Comparison of ENCODE assay signal across 19 cellular contexts in the genomic region with DNA sequence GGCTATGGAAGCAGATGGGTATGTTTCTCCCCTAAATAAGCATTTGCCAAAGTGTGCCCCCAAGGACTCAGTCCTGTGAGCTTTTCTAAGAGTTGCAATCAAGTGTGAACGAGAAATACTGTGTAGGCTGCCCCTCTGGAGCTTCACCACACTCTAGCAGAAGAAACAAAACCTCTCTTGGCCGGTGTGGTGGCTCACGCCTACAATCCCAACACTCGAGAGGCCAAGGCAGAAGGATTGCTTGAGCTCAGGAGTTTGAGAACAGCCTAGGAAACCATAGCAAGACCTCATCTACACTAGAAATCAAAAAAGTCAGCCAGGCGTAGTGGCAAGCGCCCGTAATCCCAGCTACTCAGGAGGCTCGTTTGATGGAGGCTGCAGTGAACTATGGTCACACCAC. TPM values are rescaled to one million over a fixed set of nuclear protein-coding genes. Genes with fewer than 3 reads are reported as not detected.
A peak's percentile ranks its signal among the peaks of the same experiment; 100 is the strongest.
DNase-seq lines count a peak whose midpoint lies in the region; ATAC-seq, FAIRE-seq and TF ChIP-seq lines count a peak whose summit lies in the region.
"Had no signal": no experiment of that assay in that cellular context is flagged by ENCODE, and none has a peak within 500 bp of the region (broad histone marks: within the 10 kb centered on the region; RNA-seq: fewer than 3 reads in every experiment).

No MANE protein-coding gene starts in this region.

- H3K27me3 ChIP-seq in A673 (replicated peaks; ENCODE audit: insufficient read depth, low read depth, low read length, poor library complexity): no peaks in the 10 kb centered on the region
- no peaks in the 10 kb centered on the region for H3K27me3 ChIP-seq in pancreas
- H3K27me3 ChIP-seq: sigmoid colon had no signal

- intact Hi-C loops in A673 (cut with micrococcal nuclease; ENCODE audit: unreplicated experiment): no loop called here
- intact Hi-C loops in MCF 10A (cut with micrococcal nuclease): no loop called here
- intact Hi-C loops in pancreas (cut with DNase I): no loop called here

- H3K9me3 ChIP-seq in A673 (ENCODE audit: low read depth, low read length, poor library complexity, severe bottlenecking) (no peaks in the 10 kb centered on the region), KOPT-K1 (ENCODE audit: insufficient read depth, low read length, poor library complexity, severe bottlenecking) (peaks cover 6% of the 10 kb centered on the region), pancreas (no peaks in the 10 kb centered on the region)
- H3K9me3 ChIP-seq: Caco-2, sigmoid colon had no signal

- H3K27ac Mint-ChIP-seq in MCF 10A (ENCODE audit: low read depth, unreplicated experiment): peak overlapping the region; percentile 99

- peak overlapping the region; percentile 72 for H3K27ac ChIP-seq in A673 (ENCODE audit: low read depth, low read length, poor library complexity, severe bottlenecking)
- peak overlapping the region; percentile 6 for H3K27ac ChIP-seq in KOPT-K1 (ENCODE audit: low read depth, low read length, poor library complexity, severe bottlenecking)
- peak overlapping the region in 3 of 4 donors; percentile 2 to 96 (median 94) for H3K27ac ChIP-seq in pancreas

- no peak overlapping the region for H3K4me3 Mint-ChIP-seq in MCF 10A (ENCODE audit: unreplicated experiment)

- FAIRE-seq in pancreas (lab: Jason Lieb, UNC): no peak
- FAIRE-seq: GM12892, urothelium cell line had no signal

- peaks cover 15% of the 10 kb centered on the region for H3K36me3 Mint-ChIP-seq in MCF 10A (ENCODE audit: insufficient read depth, unreplicated experiment)

- no peaks in the 10 kb centered on the region for H3K9me3 Mint-ChIP-seq in MCF 10A (ENCODE audit: unreplicated experiment)

- POLR2A ChIA-PET in A673 (lab: Charles Lee; ENCODE audit: low non-redundant PET): no interaction called here
- POLR2A ChIA-PET in MCF 10A (lab: Yijun Ruan, JAX): interaction anchor here (1.1 to 14.8 kb wide), 9 partner anchors 10 to 80 kb away, joined by 3 to 240 read pairs (median 10); partner anchors contain the start of genes ABCB9, HIP1R and VPS37B

- ATAC-seq in pancreas: no peak
- ATAC-seq in GM18868 (IDR thresholded peaks at IDR 0.05; ENCODE audit: unreplicated experiment): no peak

- H3K4me1 Mint-ChIP-seq in MCF 10A (ENCODE audit: insufficient read depth, unreplicated experiment): peaks cover 34% of the 10 kb centered on the region

- TF ChIP-seq CTCF in A673 (conservative IDR thresholded peaks at IDR 0.05; ENCODE audit: low read depth, low read length): no peak
- TF ChIP-seq CTCF in MCF 10A (IDR thresholded peaks at IDR 0.05; ENCODE audit: unreplicated experiment): no peak
- no peak for TF ChIP-seq CTCF in pancreas (IDR thresholded peaks at IDR 0.05)

- CTCF ChIA-PET in A673 (lab: Charles Lee) (no interaction called here), MCF 10A (lab: Yijun Ruan, JAX) (interaction anchor here (0.7 kb wide), 1 partner anchor 8 kb away, joined by 3 read pairs; no protein-coding TSS in a partner anchor)

- BruUV-seq in A673 (replicated peaks; lab: Mats Ljungman, UMichigan): no TSS peak
- BruUV-seq in MCF 10A (replicated peaks; lab: Mats Ljungman, UMichigan): no TSS peak

- no peaks in the 10 kb centered on the region for H3K36me3 ChIP-seq in A673 (ENCODE audit: insufficient read depth, low read length, poor library complexity, severe bottlenecking)
- H3K36me3 ChIP-seq in KOPT-K1 (ENCODE audit: insufficient read depth, low read length): no peaks in the 10 kb centered on the region
- H3K36me3 ChIP-seq in pancreas: no peaks in the 10 kb centered on the region
- H3K36me3 ChIP-seq: sigmoid colon had no signal

- no peak overlapping the region for H3K4me3 ChIP-seq in A673 (ENCODE audit: low read depth, low read length, poor library complexity, severe bottlenecking)
- H3K4me3 ChIP-seq in pancreas: no peak overlapping the region
- H3K4me3 ChIP-seq: sigmoid colon had no signal

- H3K4me1 ChIP-seq in A673 (ENCODE audit: insufficient read depth, low read length, poor library complexity, severe bottlenecking) (peaks cover 50% of the 10 kb centered on the region), pancreas (peaks cover 32 to 62% (median 58%) of the 10 kb centered on the region in 3 donors)

- no peak for DNase-seq in A673 (ENCODE audit: low spot score)
- no peak for DNase-seq in MCF 10A (ENCODE audit: unreplicated experiment)
- no peak for DNase-seq in pancreas
- DNase-seq in OCI-M1 (lab: John Stamatoyannopoulos, UW): no peak
- DNase-seq in NAMALWA (ENCODE audit: low spot score): no peak
- DNase-seq in DMS79 treated with DMSO at 0.1 percent for 48 hours (lab: John Stamatoyannopoulos, UW): no peak
- DNase-seq: activated CD4-positive, alpha-beta T cell treated with anti-CD3 and anti-CD28 coated beads, Interleukin-2, amount 50 U/mL, for 48 hours; activated T-cell treated with anti-CD3 and anti-CD28 coated beads, Interleukin-2, amount 50 U/mL, for 24 hours; Caco-2; effector memory CD4-positive, alpha-beta T cell; GOT3; NCI-H2029; NCI-H524; sigmoid colon; stimulated activated CD4-positive, alpha-beta T cell treated with anti-CD3 and anti-CD28 coated beads, Interleukin-4, amount 100 ng/mL, for 24 hours had no signal

- no peaks in the 10 kb centered on the region for H3K27me3 Mint-ChIP-seq in MCF 10A (ENCODE audit: insufficient read depth, unreplicated experiment)

- 94% methylated on average over 8 of the region's 8 CpGs for WGBS in pancreas, 2 donors

RNA-seq across cellular contexts. Expression of gene VPS37B, which starts 9.8 kb away (rescaled TPM):
- total RNA-seq in A673 (2021) (30.2 and 34.4 TPM in 2 replicates), MCF 10A (2022) (33.8 and 37.6 TPM in 2 replicates), pancreas (10 to 100 TPM; 13.5 to 20.2 (median 17.3) TPM)
- polyA plus RNA-seq in pancreas: 10 to 100 TPM; 27.4 to 30.1 TPM

RNA-seq across cellular contexts. Expression of gene HIP1R, which starts 50.9 kb away (rescaled TPM):
- total RNA-seq in A673 (2021): 27.0 and 30.4 TPM in 2 replicates
- total RNA-seq in MCF 10A (2022): 41.6 and 44.6 TPM in 2 replicates
- 10 to 100 TPM; 41.0 to 96.3 (median 47.9) TPM for total RNA-seq in pancreas
- polyA plus RNA-seq in pancreas: 100 to 1,000 TPM; 158 to 206 TPM

Comparison
In these comparisons a context has a peak if more than half of its experiments do, and no peak if none do; other contexts are left out.
1. H3K27ac ChIP-seq: peak in every context shown above with its lines; median percentile 94 in pancreas; 72 in A673; 6 in KOPT-K1.